1 cellular context compared by ENCODE assay signal in genomic region chr15:33068007-33068441, GRCh38.
TF ChIP-seq lines count a peak whose summit lies in the region.

No MANE protein-coding gene starts in this region.

TF ChIP-seq in WTC11, 78 proteins besides CTCF, POLR2A, EP300 and RAD21 (continued from another document):
- TF ChIP-seq, protein P1, sequence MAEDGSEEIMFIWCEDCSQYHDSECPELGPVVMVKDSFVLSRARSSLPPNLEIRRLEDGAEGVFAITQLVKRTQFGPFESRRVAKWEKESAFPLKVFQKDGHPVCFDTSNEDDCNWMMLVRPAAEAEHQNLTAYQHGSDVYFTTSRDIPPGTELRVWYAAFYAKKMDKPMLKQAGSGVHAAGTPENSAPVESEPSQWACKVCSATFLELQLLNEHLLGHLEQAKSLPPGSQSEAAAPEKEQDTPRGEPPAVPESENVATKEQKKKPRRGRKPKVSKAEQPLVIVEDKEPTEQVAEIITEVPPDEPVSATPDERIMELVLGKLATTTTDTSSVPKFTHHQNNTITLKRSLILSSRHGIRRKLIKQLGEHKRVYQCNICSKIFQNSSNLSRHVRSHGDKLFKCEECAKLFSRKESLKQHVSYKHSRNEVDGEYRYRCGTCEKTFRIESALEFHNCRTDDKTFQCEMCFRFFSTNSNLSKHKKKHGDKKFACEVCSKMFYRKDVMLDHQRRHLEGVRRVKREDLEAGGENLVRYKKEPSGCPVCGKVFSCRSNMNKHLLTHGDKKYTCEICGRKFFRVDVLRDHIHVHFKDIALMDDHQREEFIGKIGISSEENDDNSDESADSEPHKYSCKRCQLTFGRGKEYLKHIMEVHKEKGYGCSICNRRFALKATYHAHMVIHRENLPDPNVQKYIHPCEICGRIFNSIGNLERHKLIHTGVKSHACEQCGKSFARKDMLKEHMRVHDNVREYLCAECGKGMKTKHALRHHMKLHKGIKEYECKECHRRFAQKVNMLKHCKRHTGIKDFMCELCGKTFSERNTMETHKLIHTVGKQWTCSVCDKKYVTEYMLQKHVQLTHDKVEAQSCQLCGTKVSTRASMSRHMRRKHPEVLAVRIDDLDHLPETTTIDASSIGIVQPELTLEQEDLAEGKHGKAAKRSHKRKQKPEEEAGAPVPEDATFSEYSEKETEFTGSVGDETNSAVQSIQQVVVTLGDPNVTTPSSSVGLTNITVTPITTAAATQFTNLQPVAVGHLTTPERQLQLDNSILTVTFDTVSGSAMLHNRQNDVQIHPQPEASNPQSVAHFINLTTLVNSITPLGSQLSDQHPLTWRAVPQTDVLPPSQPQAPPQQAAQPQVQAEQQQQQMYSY (CRISPR knock-in tag; IDR thresholded peaks at IDR 0.05), result no peak
- TF ChIP-seq TP53 (CRISPR knock-in tag; IDR thresholded peaks at IDR 0.05), result no peak
- no peak for TF ChIP-seq FOXP4 (CRISPR knock-in tag; IDR thresholded peaks at IDR 0.05)
